15 cellular contexts compared by ENCODE assay signal in the genomic region with DNA sequence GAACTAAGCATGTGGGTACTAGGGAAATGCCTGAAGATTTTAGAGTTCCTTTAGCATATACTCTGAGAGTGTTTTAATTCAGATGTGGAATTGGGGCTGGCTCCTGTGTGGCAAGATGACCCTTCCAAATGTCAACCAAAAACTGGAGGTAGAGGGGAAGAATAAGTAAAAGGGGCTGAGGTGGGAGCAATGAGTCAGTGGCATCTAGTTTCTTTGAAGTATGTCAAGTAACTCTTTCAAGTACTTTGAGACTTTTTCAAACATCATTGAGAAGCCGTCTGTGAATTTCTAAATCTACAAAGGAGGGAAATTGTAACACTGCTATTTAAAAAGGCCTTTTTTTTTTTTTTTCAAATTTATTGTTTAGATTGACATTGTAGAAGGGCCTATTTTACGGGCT.
DNase-seq lines count a peak whose midpoint lies in the region; ATAC-seq and TF ChIP-seq lines count a peak whose summit lies in the region.
"Had no signal": no experiment of that assay in that cellular context is flagged by ENCODE, and none has a peak within 500 bp of the region (broad histone marks: within the 10 kb centered on the region; RNA-seq: fewer than 3 reads in every experiment).

No MANE protein-coding gene starts in this region.

- no peaks in the 10 kb centered on the region for H4K20me1 ChIP-seq in smooth muscle cell (ENCODE audit: low read depth)
- H4K20me1 ChIP-seq: BLaER1 had no signal

- no peaks in the 10 kb centered on the region for H3F3A ChIP-seq in smooth muscle cell (ENCODE audit: low read depth)

- DNase-seq in activated naive CD4-positive, alpha-beta T cell (lab: John Stamatoyannopoulos, UW): no peak
- DNase-seq in T-helper 17 cell (no peak), smooth muscle cell (lab: John Stamatoyannopoulos, UW; ENCODE audit: unreplicated experiment) (no peak), NCI-H1417 (lab: John Stamatoyannopoulos, UW) (no peak), pons (ENCODE audit: low spot score) (no peak)
- peak; percentile 21 for DNase-seq in activated naive CD8-positive, alpha-beta T cell treated with anti-CD3 and anti-CD28 coated beads, Interleukin-2, amount 50 U/mL, for 24 hours
- DNase-seq in stimulated activated naive B cell treated with anti-CD40 and anti-IgM and Interleukin-4, amounts not matched to agents 10 μg/mL and 1 μg/mL and 100 μg/mL, for 72 hours: no peak
- DNase-seq: AML-193, DND-41, GDM1, GOT3, H9 had no signal

- 85% methylated on average over 2 of the region's 2 CpGs for WGBS in smooth muscle cell (ENCODE audit: low lambda C conversion rate)

- H3K4me2 ChIP-seq in smooth muscle cell: no peak overlapping the region
- H3K4me2 ChIP-seq: A549, BLaER1 had no signal

- no peak overlapping the region for H3K4me3 ChIP-seq in smooth muscle cell
- H3K4me3 ChIP-seq: A549, BLaER1 had no signal

- H3K9me3 Mint-ChIP-seq in activated naive CD4-positive, alpha-beta T cell treated with anti-CD3 and anti-CD28 coated beads, Interleukin-2, amount 50 U/mL, for 24 hours: peaks cover 5% of the 10 kb centered on the region
- no peaks in the 10 kb centered on the region for H3K9me3 Mint-ChIP-seq in activated naive CD8-positive, alpha-beta T cell treated with anti-CD3 and anti-CD28 coated beads, Interleukin-2, amount 50 U/mL, for 24 hours
- H3K9me3 Mint-ChIP-seq in stimulated activated naive B cell treated with anti-CD40 and anti-IgM and Interleukin-4, amounts not matched to agents 10 μg/mL and 1 μg/mL and 100 μg/mL, for 72 hours: peaks cover 7 to 8% of the 10 kb centered on the region in 2 donors
- H3K9me3 Mint-ChIP-seq: H9 had no signal

- ATAC-seq in T-helper 17 cell: no peak
- peak; percentile 76 for ATAC-seq in activated naive CD8-positive, alpha-beta T cell treated with anti-CD3 and anti-CD28 coated beads, Interleukin-2, amount 50 U/mL, for 24 hours
- no peak for ATAC-seq in stimulated activated naive B cell treated with anti-CD40 and anti-IgM and Interleukin-4, amounts not matched to agents 10 μg/mL and 1 μg/mL and 100 μg/mL, for 72 hours (replicated peaks)
- ATAC-seq: A549 had no signal

- H3K36me3 Mint-ChIP-seq in activated naive CD4-positive, alpha-beta T cell treated with anti-CD3 and anti-CD28 coated beads, Interleukin-2, amount 50 U/mL, for 24 hours: peaks cover 10% of the 10 kb centered on the region
- peaks cover 2% of the 10 kb centered on the region for H3K36me3 Mint-ChIP-seq in T-helper 17 cell (ENCODE audit: low read depth)
- H3K36me3 Mint-ChIP-seq in activated naive CD8-positive, alpha-beta T cell treated with anti-CD3 and anti-CD28 coated beads, Interleukin-2, amount 50 U/mL, for 24 hours (ENCODE audit: low read depth): peaks cover 7% of the 10 kb centered on the region
- peaks cover 10 to 27% of the 10 kb centered on the region in 2 donors for H3K36me3 Mint-ChIP-seq in stimulated activated naive B cell treated with anti-CD40 and anti-IgM and Interleukin-4, amounts not matched to agents 10 μg/mL and 1 μg/mL and 100 μg/mL, for 72 hours

- no peaks in the 10 kb centered on the region for H3K4me1 ChIP-seq in smooth muscle cell (ENCODE audit: low read depth)
- H3K4me1 ChIP-seq: A549, BLaER1 had no signal

- H3K27me3 Mint-ChIP-seq in activated naive CD4-positive, alpha-beta T cell treated with anti-CD3 and anti-CD28 coated beads, Interleukin-2, amount 50 U/mL, for 24 hours: no peaks in the 10 kb centered on the region
- no peaks in the 10 kb centered on the region for H3K27me3 Mint-ChIP-seq in T-helper 17 cell
- no peaks in the 10 kb centered on the region for H3K27me3 Mint-ChIP-seq in activated naive CD8-positive, alpha-beta T cell treated with anti-CD3 and anti-CD28 coated beads, Interleukin-2, amount 50 U/mL, for 24 hours
- H3K27me3 Mint-ChIP-seq in stimulated activated naive B cell treated with anti-CD40 and anti-IgM and Interleukin-4, amounts not matched to agents 10 μg/mL and 1 μg/mL and 100 μg/mL, for 72 hours: no peaks in the 10 kb centered on the region

- no peaks in the 10 kb centered on the region for H3K36me3 ChIP-seq in smooth muscle cell (ENCODE audit: low read depth)

- H3K27ac Mint-ChIP-seq in activated naive CD4-positive, alpha-beta T cell treated with anti-CD3 and anti-CD28 coated beads, Interleukin-2, amount 50 U/mL, for 24 hours: peak overlapping the region; percentile 2
- H3K27ac Mint-ChIP-seq in T-helper 17 cell: peak overlapping the region; percentile 27
- peak overlapping the region; percentile 28 for H3K27ac Mint-ChIP-seq in activated naive CD8-positive, alpha-beta T cell treated with anti-CD3 and anti-CD28 coated beads, Interleukin-2, amount 50 U/mL, for 24 hours
- H3K27ac Mint-ChIP-seq in stimulated activated naive B cell treated with anti-CD40 and anti-IgM and Interleukin-4, amounts not matched to agents 10 μg/mL and 1 μg/mL and 100 μg/mL, for 72 hours: peak overlapping the region; percentile 20
- H3K27ac Mint-ChIP-seq: H9 had no signal

- no peak overlapping the region for H3K9ac ChIP-seq in smooth muscle cell (ENCODE audit: low read depth)
- H3K9ac ChIP-seq: BLaER1 had no signal

- no peak overlapping the region for H3K4me3 Mint-ChIP-seq in activated naive CD4-positive, alpha-beta T cell treated with anti-CD3 and anti-CD28 coated beads, Interleukin-2, amount 50 U/mL, for 24 hours
- H3K4me3 Mint-ChIP-seq in T-helper 17 cell: no peak overlapping the region
- H3K4me3 Mint-ChIP-seq in activated naive CD8-positive, alpha-beta T cell treated with anti-CD3 and anti-CD28 coated beads, Interleukin-2, amount 50 U/mL, for 24 hours: no peak overlapping the region
- H3K4me3 Mint-ChIP-seq in stimulated activated naive B cell treated with anti-CD40 and anti-IgM and Interleukin-4, amounts not matched to agents 10 μg/mL and 1 μg/mL and 100 μg/mL, for 72 hours: no peak overlapping the region
- H3K4me3 Mint-ChIP-seq: H9 had no signal

- peaks cover 44% of the 10 kb centered on the region for H3K4me1 Mint-ChIP-seq in activated naive CD4-positive, alpha-beta T cell treated with anti-CD3 and anti-CD28 coated beads, Interleukin-2, amount 50 U/mL, for 24 hours
- peaks cover 8% of the 10 kb centered on the region for H3K4me1 Mint-ChIP-seq in T-helper 17 cell
- peaks cover 42% of the 10 kb centered on the region for H3K4me1 Mint-ChIP-seq in activated naive CD8-positive, alpha-beta T cell treated with anti-CD3 and anti-CD28 coated beads, Interleukin-2, amount 50 U/mL, for 24 hours
- H3K4me1 Mint-ChIP-seq in stimulated activated naive B cell treated with anti-CD40 and anti-IgM and Interleukin-4, amounts not matched to agents 10 μg/mL and 1 μg/mL and 100 μg/mL, for 72 hours: no peaks in the 10 kb centered on the region

- H3K9me3 ChIP-seq in T-helper 17 cell (ENCODE audit: control insufficient read depth, low read length, poor library complexity, severe bottlenecking) (no peaks in the 10 kb centered on the region), smooth muscle cell (replicated peaks; ENCODE audit: low read depth) (no peaks in the 10 kb centered on the region)
- H3K9me3 ChIP-seq: A549, BLaER1 had no signal

- no peak for TF ChIP-seq CTCF in smooth muscle cell (IDR thresholded peaks at IDR 0.05; ENCODE audit: borderline replicate concordance, insufficient read depth, poor library complexity, severe bottlenecking)

- no peaks in the 10 kb centered on the region for H3K27me3 ChIP-seq in smooth muscle cell (ENCODE audit: low read depth)
- H3K27me3 ChIP-seq: BLaER1 had no signal

- H2AFZ ChIP-seq in smooth muscle cell (ENCODE audit: low read depth): no peak overlapping the region

- no peak overlapping the region for H3K27ac ChIP-seq in smooth muscle cell (ENCODE audit: low read depth)
- H3K27ac ChIP-seq: A549, BLaER1 had no signal

- H3K79me2 ChIP-seq in smooth muscle cell (ENCODE audit: low read depth): no peaks in the 10 kb centered on the region
